12 cellular contexts compared by ENCODE assay signal in genomic region chr10:72228318-72228751, GRCh38. TPM values are rescaled to one million over a fixed set of nuclear protein-coding genes. Genes with fewer than 3 reads are reported as not detected.
DNase-seq lines count a peak whose midpoint lies in the region; ATAC-seq, FAIRE-seq and TF ChIP-seq lines count a peak whose summit lies in the region.
"Had no signal": no experiment of that assay in that cellular context is flagged by ENCODE, and none has a peak within 500 bp of the region (broad histone marks: within the 10 kb centered on the region; RNA-seq: fewer than 3 reads in every experiment).

No MANE protein-coding gene starts in this region.

- CTCF ChIA-PET in HepG2 (lab: Yijun Ruan, JAX; ENCODE audit: low intra/inter-chr PET ratio, low total read pairs): no interaction called here
- CTCF ChIA-PET in A673 (lab: Charles Lee): interaction anchor here (0.6 kb wide), 1 partner anchor 303 kb away, joined by 12 read pairs; no protein-coding TSS in a partner anchor
- CTCF ChIA-PET in activated CD4-positive, alpha-beta memory T cell treated with anti-CD3 and anti-CD28 coated beads, Interleukin-2, amount 10 ng/mL, durations not matched to agents 7 days and 5 days (lab: Charles Lee): interaction anchor here (1.1 to 2.4 kb wide), 5 partner anchors 9 to 180 kb away, joined by 5 to 10 read pairs (median 6); no protein-coding TSS in a partner anchor

- in situ Hi-C loops in HepG2 (cut with HindIII; ENCODE audit: extremely low pct_ligation_motif_present, low pct_unique_long_range_greater_than_20kb): no loop called here

- POLR2A ChIA-PET in HepG2 (lab: Yijun Ruan, JAX): interaction anchor here (1.1 to 1.7 kb wide), 2 partner anchors 9 to 45 kb away, joined by 3 to 4 read pairs; partner anchors contain the start of gene DDIT4
- POLR2A ChIA-PET in A673 (lab: Charles Lee; ENCODE audit: low non-redundant PET): interaction anchor here (0.6 kb wide), 1 partner anchor 489 kb away, joined by 3 read pairs; no protein-coding TSS in a partner anchor
- POLR2A ChIA-PET in activated CD4-positive, alpha-beta memory T cell treated with anti-CD3 and anti-CD28 coated beads, Interleukin-2, amount 10 ng/mL, durations not matched to agents 7 days and 5 days (lab: Charles Lee): interaction anchor here (0.9 to 2.6 kb wide), 3 partner anchors 12 to 47 kb away, joined by 3 to 11 read pairs (median 6); partner anchors contain the start of genes ANAPC16, ASCC1 and DDIT4

- H3K9me3 ChIP-seq in liver (ENCODE audit: control insufficient read depth in 4 of 4, low read length in 3 of 4) (no peaks in the 10 kb centered on the region), HepG2 (ENCODE audit: low read length) (no peaks in the 10 kb centered on the region), aorta (ENCODE audit: control insufficient read depth, low read length) (no peaks in the 10 kb centered on the region), A673 (ENCODE audit: low read depth, low read length, poor library complexity, severe bottlenecking) (no peaks in the 10 kb centered on the region)
- H3K9me3 ChIP-seq: Caco-2 had no signal

- H3K4me1 Mint-ChIP-seq in activated T-helper 1 cell treated with anti-CD3 and anti-CD28 coated beads, Interleukin-12 subunit alpha, Interleukin-12 subunit beta, Interleukin-2, Interleukin-4 antibody, amounts not matched to agents 30 ng/mL and 10 ng/mL and 1 ng/mL, durations not matched to agents 14 hours and 24 hours and 36 hours (ENCODE audit: low read depth): peaks cover 42% of the 10 kb centered on the region
- H3K4me1 Mint-ChIP-seq in activated CD4-positive, alpha-beta memory T cell treated with anti-CD3 and anti-CD28 coated beads, Interleukin-2, amount 10 ng/mL, durations not matched to agents 7 days and 5 days: peaks cover 41% of the 10 kb centered on the region

- no peak for DNase-seq in HepG2 (ENCODE audit: low spot score)
- DNase-seq in NCI-H774 (lab: John Stamatoyannopoulos, UW): peak; percentile 70
- DNase-seq in left lobe of liver (ENCODE audit: low spot score): no peak
- DNase-seq in aorta: no peak
- no peak for DNase-seq in A673 (ENCODE audit: low spot score)
- DNase-seq in activated T-helper 1 cell treated with anti-CD3 and anti-CD28 coated beads, Interleukin-12 subunit alpha, Interleukin-12 subunit beta, Interleukin-2, Interleukin-4 antibody, amounts not matched to agents 30 ng/mL and 10 ng/mL and 1 ng/mL, durations not matched to agents 14 hours and 24 hours and 36 hours (ENCODE audit: low spot score): no peak
- DNase-seq in activated CD4-positive, alpha-beta memory T cell treated with anti-CD3 and anti-CD28 coated beads, Interleukin-2, amount 10 ng/mL, durations not matched to agents 7 days and 5 days: no peak
- DNase-seq: Caco-2, NCI-H226 had no signal

- no peak for TF ChIP-seq CTCF in liver (IDR thresholded peaks at IDR 0.05; ENCODE audit: low read depth, low read length, missing input control)
- TF ChIP-seq CTCF in HepG2 (CRISPR knock-in tag; IDR thresholded peaks at IDR 0.05): no peak
- TF ChIP-seq CTCF in A673 (conservative IDR thresholded peaks at IDR 0.05; ENCODE audit: low read depth, low read length): no peak

- H3K36me3 Mint-ChIP-seq in activated T-helper 1 cell treated with anti-CD3 and anti-CD28 coated beads, Interleukin-12 subunit alpha, Interleukin-12 subunit beta, Interleukin-2, Interleukin-4 antibody, amounts not matched to agents 30 ng/mL and 10 ng/mL and 1 ng/mL, durations not matched to agents 14 hours and 24 hours and 36 hours (ENCODE audit: low read depth): peaks cover 37% of the 10 kb centered on the region
- peaks cover 43% of the 10 kb centered on the region for H3K36me3 Mint-ChIP-seq in activated CD4-positive, alpha-beta memory T cell treated with anti-CD3 and anti-CD28 coated beads, Interleukin-2, amount 10 ng/mL, durations not matched to agents 7 days and 5 days (ENCODE audit: low read depth)

- no peak overlapping the region for H3K4me3 Mint-ChIP-seq in activated T-helper 1 cell treated with anti-CD3 and anti-CD28 coated beads, Interleukin-12 subunit alpha, Interleukin-12 subunit beta, Interleukin-2, Interleukin-4 antibody, amounts not matched to agents 30 ng/mL and 10 ng/mL and 1 ng/mL, durations not matched to agents 14 hours and 24 hours and 36 hours
- no peak overlapping the region for H3K4me3 Mint-ChIP-seq in activated CD4-positive, alpha-beta memory T cell treated with anti-CD3 and anti-CD28 coated beads, Interleukin-2, amount 10 ng/mL, durations not matched to agents 7 days and 5 days

- no peaks in the 10 kb centered on the region for H3K27me3 Mint-ChIP-seq in activated T-helper 1 cell treated with anti-CD3 and anti-CD28 coated beads, Interleukin-12 subunit alpha, Interleukin-12 subunit beta, Interleukin-2, Interleukin-4 antibody, amounts not matched to agents 30 ng/mL and 10 ng/mL and 1 ng/mL, durations not matched to agents 14 hours and 24 hours and 36 hours (ENCODE audit: insufficient read depth)
- H3K27me3 Mint-ChIP-seq in activated CD4-positive, alpha-beta memory T cell treated with anti-CD3 and anti-CD28 coated beads, Interleukin-2, amount 10 ng/mL, durations not matched to agents 7 days and 5 days: no peaks in the 10 kb centered on the region

- no peaks in the 10 kb centered on the region for H3K9me3 Mint-ChIP-seq in activated T-helper 1 cell treated with anti-CD3 and anti-CD28 coated beads, Interleukin-12 subunit alpha, Interleukin-12 subunit beta, Interleukin-2, Interleukin-4 antibody, amounts not matched to agents 30 ng/mL and 10 ng/mL and 1 ng/mL, durations not matched to agents 14 hours and 24 hours and 36 hours
- H3K9me3 Mint-ChIP-seq in activated CD4-positive, alpha-beta memory T cell treated with anti-CD3 and anti-CD28 coated beads, Interleukin-2, amount 10 ng/mL, durations not matched to agents 7 days and 5 days: no peaks in the 10 kb centered on the region

- TF ChIP-seq RAD21 in liver (IDR thresholded peaks at IDR 0.05): no peak
- no peak for TF ChIP-seq RAD21 in HepG2 (CRISPR knock-in tag; IDR thresholded peaks at IDR 0.05)

- BruUV-seq in HepG2 (replicated peaks; lab: Mats Ljungman, UMichigan) (no TSS peak), A673 (replicated peaks; lab: Mats Ljungman, UMichigan) (no TSS peak)

- no peaks in the 10 kb centered on the region for H4K20me1 ChIP-seq in HepG2 (ENCODE audit: insufficient read depth, low read length)

- H3K27ac ChIP-seq in liver (ENCODE audit: low read depth in 1 of 2, low read length in 2 of 2): peak overlapping the region; percentile 44 to 85
- no peak overlapping the region for H3K27ac ChIP-seq in HepG2 (ENCODE audit: extremely low read length, insufficient read depth, low read length)
- H3K27ac ChIP-seq in aorta (ENCODE audit: low read depth in 1 of 2, low read length in 2 of 2): peak overlapping the region; percentile 51 to 57
- H3K27ac ChIP-seq in A673 (ENCODE audit: low read depth, low read length, poor library complexity, severe bottlenecking): no peak overlapping the region

- WGBS in liver: 71% methylated on average over 2 of the region's 2 CpGs
- WGBS in HepG2 (ENCODE audit: low lambda C conversion rate): 96% methylated on average over 2 of the region's 2 CpGs
- WGBS in aorta, 2 donors: 51 to 60% methylated on average over 2 of the region's 2 CpGs

- no peak overlapping the region for H3K27ac Mint-ChIP-seq in activated T-helper 1 cell treated with anti-CD3 and anti-CD28 coated beads, Interleukin-12 subunit alpha, Interleukin-12 subunit beta, Interleukin-2, Interleukin-4 antibody, amounts not matched to agents 30 ng/mL and 10 ng/mL and 1 ng/mL, durations not matched to agents 14 hours and 24 hours and 36 hours
- no peak overlapping the region for H3K27ac Mint-ChIP-seq in activated CD4-positive, alpha-beta memory T cell treated with anti-CD3 and anti-CD28 coated beads, Interleukin-2, amount 10 ng/mL, durations not matched to agents 7 days and 5 days

- ATAC-seq in HepG2 (no peak), left lobe of liver (peak; percentile 14), aorta (ENCODE audit: low FRiP score) (no peak)
- ATAC-seq: esophagus mucosa had no signal

- H3K79me2 ChIP-seq in HepG2 (ENCODE audit: insufficient read depth, low read length): peaks cover 25% of the 10 kb centered on the region

- peak overlapping the region in 1 of 2 donors; percentile 21 for H3K9ac ChIP-seq in liver (ENCODE audit: low read depth in 1 of 2, low read length in 2 of 2)
- no peak overlapping the region for H3K9ac ChIP-seq in HepG2 (ENCODE audit: insufficient read depth, low read depth, low read length)

- intact Hi-C loops in HepG2 (cut with micrococcal nuclease; ENCODE audit: unreplicated experiment) (loop anchor here (10.0 kb wide), 2 partner anchors 96 to 104 kb away; no protein-coding TSS in a partner anchor), aorta (cut with DNase I) (no loop called here), A673 (cut with micrococcal nuclease; ENCODE audit: unreplicated experiment) (loop anchor here (10.0 kb wide), 2 partner anchors 96 to 274 kb away; no protein-coding TSS in a partner anchor)
- intact Hi-C loops in activated T-helper 1 cell treated with anti-CD3 and anti-CD28 coated beads, Interleukin-12 subunit alpha, Interleukin-12 subunit beta, Interleukin-2, Interleukin-4 antibody, amounts not matched to agents 30 ng/mL and 10 ng/mL and 1 ng/mL, durations not matched to agents 14 hours and 24 hours and 36 hours (cut with micrococcal nuclease): loop anchor here (10.0 kb wide), 2 partner anchors 274 to 334 kb away; no protein-coding TSS in a partner anchor

- H3K4me1 ChIP-seq in liver (ENCODE audit: control insufficient read depth in 4 of 4, insufficient read depth in 4 of 4, low read length in 3 of 4) (peaks cover 2 to 21% (median 16%) of the 10 kb centered on the region in 4 donors), HepG2 (ENCODE audit: insufficient read depth, low read length) (peaks cover 14% of the 10 kb centered on the region; the same call in 1 of the 2 replicates), aorta (ENCODE audit: control insufficient read depth in 1 of 2, insufficient read depth in 2 of 2, low read length in 2 of 2) (peaks cover 2 to 6% of the 10 kb centered on the region in 2 donors), A673 (ENCODE audit: insufficient read depth, low read length, poor library complexity, severe bottlenecking) (peaks cover 29% of the 10 kb centered on the region)
- H3K4me1 ChIP-seq: Caco-2 had no signal

- H3K4me3 ChIP-seq in liver (ENCODE audit: low read depth in 1 of 3, low read length in 3 of 3) (no peak overlapping the region), HepG2 (replicated peaks in 1 of 3; ENCODE audit: insufficient read depth in 1 of 3, low read depth in 2 of 3, low read length in 3 of 3) (no peak overlapping the region), aorta (ENCODE audit: low read length in 2 of 2) (no peak overlapping the region), A673 (ENCODE audit: low read depth, low read length, poor library complexity, severe bottlenecking) (no peak overlapping the region)

- H3K36me3 ChIP-seq in liver (ENCODE audit: control insufficient read depth in 4 of 4, insufficient read depth in 3 of 4, low read depth in 1 of 4, low read length in 3 of 4) (peaks cover 7 to 18% (median 9%) of the 10 kb centered on the region in 4 donors), HepG2 (replicated peaks in 1 of 2; ENCODE audit: control insufficient read depth in 1 of 2, insufficient read depth in 2 of 2, low read length in 2 of 2) (peaks cover 11 to 28% of the 10 kb centered on the region in 2 experiments; a peak in 4 of 5 replicates), aorta (ENCODE audit: control insufficient read depth in 1 of 2, insufficient read depth in 2 of 2, low read length in 1 of 2) (peaks cover 4 to 6% of the 10 kb centered on the region in 2 donors), A673 (ENCODE audit: insufficient read depth, low read length, poor library complexity, severe bottlenecking) (peaks cover 12% of the 10 kb centered on the region)

- TF ChIP-seq POLR2A in HepG2 (IDR thresholded peaks at IDR 0.05; ENCODE audit: insufficient read depth in 1 of 2, low read depth in 2 of 2, low read length in 2 of 2): no peak

- H2AFZ ChIP-seq in HepG2 (ENCODE audit: low read length): no peak overlapping the region

- no peak for FAIRE-seq in HepG2 (lab: Jason Lieb, UNC)
- FAIRE-seq: HTR-8/SVneo had no signal

- TF ChIP-seq EP300 in HepG2 (IDR thresholded peaks at IDR 0.05; ENCODE audit: low read depth in 2 of 2, low read length in 2 of 2) (no peak), HepG2 (CRISPR knock-in tag; IDR thresholded peaks at IDR 0.05; ENCODE audit: borderline replicate concordance) (no peak)

- no peak overlapping the region for H3K4me2 ChIP-seq in HepG2 (ENCODE audit: low read depth, low read length)

- H3K27me3 ChIP-seq in liver (ENCODE audit: control insufficient read depth in 4 of 4, insufficient read depth in 4 of 4, low read length in 3 of 4) (no peaks in the 10 kb centered on the region), HepG2 (ENCODE audit: control insufficient read depth in 1 of 2, insufficient read depth in 2 of 2, low read length in 2 of 2) (no peaks in the 10 kb centered on the region), aorta (ENCODE audit: control insufficient read depth in 1 of 2, insufficient read depth in 2 of 2, low read length in 1 of 2) (no peaks in the 10 kb centered on the region), A673 (replicated peaks; ENCODE audit: insufficient read depth, low read depth, low read length, poor library complexity) (no peaks in the 10 kb centered on the region)

RNA-seq across cellular contexts. Expression of gene ASCC1, which starts 12.3 kb away (rescaled TPM):
- total RNA-seq in liver (10 to 100 TPM in 1 of 2 donors, 1 to 10 TPM in 1; 6.9 to 11.0 TPM), HepG2 (2016; rRNA removed; fragmentation: Illumina TruSeq; extraction: Trizol) (30.1 and 51.0 TPM in 2 replicates), left lobe of liver (27.9 TPM), aorta (10 to 100 TPM; 23.3 to 32.3 TPM), A673 (2021) (40.2 and 43.1 TPM in 2 replicates)
- polyA plus RNA-seq in liver (10 to 100 TPM in 1 of 2 donors, 1 to 10 TPM in 1; 9.5 to 13.9 TPM), HepG2 (2011; rRNA removed) (16.6 and 21.6 TPM in 2 replicates), aorta (10 to 100 TPM; 19.7 to 22.3 TPM)
- total RNA-seq in HepG2 (2016; cell fraction: cytosol; rRNA removed; fragmentation: Illumina TruSeq; extraction: Trizol; ENCODE audit: low read depth): 5.7 and 7.9 TPM in 2 replicates
- total RNA-seq in HepG2 (2016; cell fraction: insoluble cytoplasmic fraction; rRNA removed; fragmentation: Illumina TruSeq; extraction: Trizol): 31.9 and 52.7 TPM in 2 replicates
- total RNA-seq in HepG2 (2016; cell fraction: membrane; rRNA removed; fragmentation: Illumina TruSeq; extraction: Trizol): 8.5 and 11.2 TPM in 2 replicates
- total RNA-seq in HepG2 (2016; cell fraction: nucleus; rRNA removed; fragmentation: Illumina TruSeq; extraction: Trizol): 19.7 and 20.4 TPM in 2 replicates
- 12.4 and 18.1 TPM in 2 replicates for polyA plus RNA-seq in HepG2 (2011; cell fraction: cytosol; rRNA removed)
- 7.4 and 10.0 TPM in 2 replicates for polyA plus RNA-seq in HepG2 (2011; cell fraction: nucleus; rRNA removed)
- polyA plus RNA-seq in HepG2 (2012): 23.8 and 25.1 TPM in 2 replicates
- 2.5 and 3.4 TPM in 2 replicates for polyA plus RNA-seq in HepG2 (2016; cell fraction: cytosol; fragmentation: Illumina TruSeq; extraction: Trizol; ENCODE audit: low read depth)
- 47.4 and 47.8 TPM in 2 replicates for polyA plus RNA-seq in HepG2 (2016; cell fraction: insoluble cytoplasmic fraction; fragmentation: Illumina TruSeq; extraction: Trizol; ENCODE audit: low read depth)
- 5.9 and 6.9 TPM in 2 replicates for polyA plus RNA-seq in HepG2 (2016; cell fraction: membrane; fragmentation: Illumina TruSeq; extraction: Trizol; ENCODE audit: low read depth)
- polyA plus RNA-seq in HepG2 (2016; cell fraction: nucleus; fragmentation: Illumina TruSeq; extraction: Trizol; ENCODE audit: insufficient read depth, low read depth): 22.3 and 27.0 TPM in 2 replicates
- 21.8 and 33.7 TPM in 2 replicates for polyA minus RNA-seq in HepG2 (2011; rRNA and poly(A)+ RNA removed; ENCODE audit: low replicate concordance)
- polyA minus RNA-seq in HepG2 (2011; cell fraction: cytosol; rRNA and poly(A)+ RNA removed): 16.5 and 21.2 TPM in 2 replicates
- 25.8 and 32.3 TPM in 2 replicates for polyA minus RNA-seq in HepG2 (2011; cell fraction: nucleus; rRNA and poly(A)+ RNA removed)
- 29.8 and 33.5 TPM in 2 replicates for total RNA-seq in activated T-helper 1 cell treated with anti-CD3 and anti-CD28 coated beads, Interleukin-12 subunit alpha, Interleukin-12 subunit beta, Interleukin-2, Interleukin-4 antibody, amounts not matched to agents 30 ng/mL and 10 ng/mL and 1 ng/mL, durations not matched to agents 14 hours and 24 hours and 36 hours
- 10 to 100 TPM; 35.5 to 36.2 TPM for total RNA-seq in activated CD4-positive, alpha-beta memory T cell treated with anti-CD3 and anti-CD28 coated beads, Interleukin-2, amount 10 ng/mL, durations not matched to agents 7 days and 5 days

RNA-seq across cellular contexts. Expression of gene ANAPC16, which starts 12.5 kb away (rescaled TPM):
- 10 to 100 TPM; 36.8 to 49.8 TPM for total RNA-seq in liver
- polyA plus RNA-seq in liver: 10 to 100 TPM; 61.3 to 96.3 TPM
- 74.8 and 95.6 TPM in 2 replicates for total RNA-seq in HepG2 (2016; rRNA removed; fragmentation: Illumina TruSeq; extraction: Trizol)
- 91.2 and 103 TPM in 2 replicates for total RNA-seq in HepG2 (2016; cell fraction: cytosol; rRNA removed; fragmentation: Illumina TruSeq; extraction: Trizol; ENCODE audit: low read depth)
- total RNA-seq in HepG2 (2016; cell fraction: insoluble cytoplasmic fraction; rRNA removed; fragmentation: Illumina TruSeq; extraction: Trizol): 76.8 and 94.9 TPM in 2 replicates
- total RNA-seq in HepG2 (2016; cell fraction: membrane; rRNA removed; fragmentation: Illumina TruSeq; extraction: Trizol): 149 and 166 TPM in 2 replicates
- total RNA-seq in HepG2 (2016; cell fraction: nucleus; rRNA removed; fragmentation: Illumina TruSeq; extraction: Trizol): 25.8 and 31.4 TPM in 2 replicates
- polyA plus RNA-seq in HepG2 (2011; rRNA removed): 70.4 and 89.4 TPM in 2 replicates
- polyA plus RNA-seq in HepG2 (2011; cell fraction: cytosol; rRNA removed): 49.3 and 62.9 TPM in 2 replicates
- 10.9 and 14.2 TPM in 2 replicates for polyA plus RNA-seq in HepG2 (2011; cell fraction: nucleus; rRNA removed)
- polyA plus RNA-seq in HepG2 (2012): 59.2 and 62.8 TPM in 2 replicates
- polyA plus RNA-seq in HepG2 (2016; cell fraction: cytosol; fragmentation: Illumina TruSeq; extraction: Trizol; ENCODE audit: low read depth): 138 and 184 TPM in 2 replicates
- polyA plus RNA-seq in HepG2 (2016; cell fraction: insoluble cytoplasmic fraction; fragmentation: Illumina TruSeq; extraction: Trizol; ENCODE audit: low read depth): 106 and 114 TPM in 2 replicates
- polyA plus RNA-seq in HepG2 (2016; cell fraction: membrane; fragmentation: Illumina TruSeq; extraction: Trizol; ENCODE audit: low read depth): 159 and 184 TPM in 2 replicates
- 52.6 and 58.6 TPM in 2 replicates for polyA plus RNA-seq in HepG2 (2016; cell fraction: nucleus; fragmentation: Illumina TruSeq; extraction: Trizol; ENCODE audit: insufficient read depth, low read depth)
- 27.8 and 41.1 TPM in 2 replicates for polyA minus RNA-seq in HepG2 (2011; rRNA and poly(A)+ RNA removed; ENCODE audit: low replicate concordance)
- polyA minus RNA-seq in HepG2 (2011; cell fraction: cytosol; rRNA and poly(A)+ RNA removed): 13.3 and 15.2 TPM in 2 replicates
- polyA minus RNA-seq in HepG2 (2011; cell fraction: nucleus; rRNA and poly(A)+ RNA removed): 9.3 and 13.2 TPM in 2 replicates
- 66.8 TPM for total RNA-seq in left lobe of liver
- total RNA-seq in aorta: 10 to 100 TPM; 70.7 to 75.7 TPM
- polyA plus RNA-seq in aorta: 100 to 1,000 TPM; 165 to 281 TPM
- total RNA-seq in A673 (2021): 57.6 and 62.5 TPM in 2 replicates
- total RNA-seq in activated T-helper 1 cell treated with anti-CD3 and anti-CD28 coated beads, Interleukin-12 subunit alpha, Interleukin-12 subunit beta, Interleukin-2, Interleukin-4 antibody, amounts not matched to agents 30 ng/mL and 10 ng/mL and 1 ng/mL, durations not matched to agents 14 hours and 24 hours and 36 hours: 80.0 and 81.6 TPM in 2 replicates
- 100 to 1,000 TPM in 1 of 2 experiments, 10 to 100 TPM in 1; 94.2 to 101 TPM for total RNA-seq in activated CD4-positive, alpha-beta memory T cell treated with anti-CD3 and anti-CD28 coated beads, Interleukin-2, amount 10 ng/mL, durations not matched to agents 7 days and 5 days

RNA-seq across cellular contexts. Expression of gene DDIT4, which starts 45.4 kb away (rescaled TPM):
- total RNA-seq in liver (10 to 100 TPM; 18.4 to 39.9 TPM), HepG2 (2016; rRNA removed; fragmentation: Illumina TruSeq; extraction: Trizol) (35.2 and 35.6 TPM in 2 replicates), left lobe of liver (162 TPM), aorta (100 to 1,000 TPM; 104 to 126 TPM), A673 (2021) (20.7 and 39.6 TPM in 2 replicates)
- polyA plus RNA-seq in liver (10 to 100 TPM; 47.4 to 69.0 TPM), HepG2 (2011; rRNA removed) (40.7 and 78.9 TPM in 2 replicates), aorta (10 to 100 TPM; 55.9 to 96.5 TPM)
- total RNA-seq in HepG2 (2016; cell fraction: cytosol; rRNA removed; fragmentation: Illumina TruSeq; extraction: Trizol; ENCODE audit: low read depth): 17.3 and 17.4 TPM in 2 replicates
- 35.9 and 37.2 TPM in 2 replicates for total RNA-seq in HepG2 (2016; cell fraction: insoluble cytoplasmic fraction; rRNA removed; fragmentation: Illumina TruSeq; extraction: Trizol)
- 34.5 and 35.2 TPM in 2 replicates for total RNA-seq in HepG2 (2016; cell fraction: membrane; rRNA removed; fragmentation: Illumina TruSeq; extraction: Trizol)
- 19.2 and 19.4 TPM in 2 replicates for total RNA-seq in HepG2 (2016; cell fraction: nucleus; rRNA removed; fragmentation: Illumina TruSeq; extraction: Trizol)
- polyA plus RNA-seq in HepG2 (2011; cell fraction: cytosol; rRNA removed): 47.3 and 59.3 TPM in 2 replicates
- polyA plus RNA-seq in HepG2 (2011; cell fraction: nucleus; rRNA removed): 73.1 and 98.3 TPM in 2 replicates
- polyA plus RNA-seq in HepG2 (2012): 82.2 and 137 TPM in 2 replicates
- polyA plus RNA-seq in HepG2 (2016; cell fraction: cytosol; fragmentation: Illumina TruSeq; extraction: Trizol; ENCODE audit: low read depth): 3.8 and 5.2 TPM in 2 replicates
- 24.9 and 26.7 TPM in 2 replicates for polyA plus RNA-seq in HepG2 (2016; cell fraction: insoluble cytoplasmic fraction; fragmentation: Illumina TruSeq; extraction: Trizol; ENCODE audit: low read depth)
- polyA plus RNA-seq in HepG2 (2016; cell fraction: membrane; fragmentation: Illumina TruSeq; extraction: Trizol; ENCODE audit: low read depth): 8.1 and 8.4 TPM in 2 replicates
- 27.3 and 28.4 TPM in 2 replicates for polyA plus RNA-seq in HepG2 (2016; cell fraction: nucleus; fragmentation: Illumina TruSeq; extraction: Trizol; ENCODE audit: insufficient read depth, low read depth)
- 150 and 161 TPM in 2 replicates for polyA minus RNA-seq in HepG2 (2011; rRNA and poly(A)+ RNA removed; ENCODE audit: low replicate concordance)
- polyA minus RNA-seq in HepG2 (2011; cell fraction: cytosol; rRNA and poly(A)+ RNA removed): 74.7 and 77.2 TPM in 2 replicates
- 51.2 and 56.2 TPM in 2 replicates for polyA minus RNA-seq in HepG2 (2011; cell fraction: nucleus; rRNA and poly(A)+ RNA removed)
- 178 and 183 TPM in 2 replicates for total RNA-seq in activated T-helper 1 cell treated with anti-CD3 and anti-CD28 coated beads, Interleukin-12 subunit alpha, Interleukin-12 subunit beta, Interleukin-2, Interleukin-4 antibody, amounts not matched to agents 30 ng/mL and 10 ng/mL and 1 ng/mL, durations not matched to agents 14 hours and 24 hours and 36 hours
- total RNA-seq in activated CD4-positive, alpha-beta memory T cell treated with anti-CD3 and anti-CD28 coated beads, Interleukin-2, amount 10 ng/mL, durations not matched to agents 7 days and 5 days: 100 to 1,000 TPM; 475 to 481 TPM

Comparison
In these comparisons a context has a peak if more than half of its experiments do, and no peak if none do; other contexts are left out.
1. H3K27ac ChIP-seq: peak in liver (2 of 2) and aorta (2 of 2); none in HepG2 (single experiment) and A673 (single experiment).
2. intact Hi-C loops: an anchor here in HepG2 (10.0 kb wide), A673 (10.0 kb wide) and activated T-helper 1 cell treated with anti-CD3 and anti-CD28 coated beads, Interleukin-12 subunit alpha, Interleukin-12 subunit beta, Interleukin-2, Interleukin-4 antibody, amounts not matched to agents 30 ng/mL and 10 ng/mL and 1 ng/mL, durations not matched to agents 14 hours and 24 hours and 36 hours (10.0 kb wide); none called in aorta.